7 cellular contexts compared by ENCODE assay signal in genomic region chr5:103119067-103119764, GRCh38. TPM values are rescaled to one million over a fixed set of nuclear protein-coding genes. Genes with fewer than 3 reads are reported as not detected.
DNase-seq lines count a peak whose midpoint lies in the region; ATAC-seq and TF ChIP-seq lines count a peak whose summit lies in the region.

No MANE protein-coding gene starts in this region.

- H3K9me2 ChIP-seq in GM23248 (ENCODE audit: insufficient read depth): no peaks in the 10 kb centered on the region

- DNase-seq in GM23248 (peak; percentile 45), NCI-H2227 treated with DMSO at 0.1 percent for 48 hours (lab: John Stamatoyannopoulos, UW) (peak; percentile 56), colonic mucosa (no peak), NCI-H1417 treated with DMSO at 0.1 percent for 48 hours (lab: John Stamatoyannopoulos, UW) (no peak)

- H2AFZ ChIP-seq in GM23248: peak overlapping the region; percentile 94

- TF ChIP-seq CTCF in colonic mucosa (IDR thresholded peaks at IDR 0.05): no peak

- no peaks in the 10 kb centered on the region for H4K20me1 ChIP-seq in GM23248 (ENCODE audit: insufficient read depth)

- 1% methylated on average over 15 of the region's 15 CpGs for WGBS in GM23248 (ENCODE audit: low coverage in 1 of 2, low lambda C conversion rate in 2 of 2, missing lambda C conversion rate in 2 of 2), 2 experiments

- H3K9me3 ChIP-seq in GM23248 (ENCODE audit: low read depth) (no peaks in the 10 kb centered on the region), colonic mucosa (no peaks in the 10 kb centered on the region), muscle layer of colon (ENCODE audit: low read length) (no peaks in the 10 kb centered on the region)

- intact Hi-C loops in colonic mucosa (cut with DNase I): no loop called here

- peaks cover 29% of the 10 kb centered on the region for H3K4me1 ChIP-seq in GM23248 (ENCODE audit: insufficient read depth)
- H3K4me1 ChIP-seq in colonic mucosa: peaks cover 4% of the 10 kb centered on the region
- H3K4me1 ChIP-seq in muscle layer of colon (ENCODE audit: insufficient read depth, low read length): peaks cover 21% of the 10 kb centered on the region

- H3K4me2 ChIP-seq in GM23248 (ENCODE audit: unreplicated experiment): peak overlapping the region; percentile 97

- ATAC-seq in GM21723 (IDR thresholded peaks at IDR 0.05; ENCODE audit: unreplicated experiment) (no peak), HG03045 (IDR thresholded peaks at IDR 0.05; ENCODE audit: unreplicated experiment) (no peak)

- H3K79me2 ChIP-seq in GM23248 (ENCODE audit: insufficient read depth): peaks cover 88% of the 10 kb centered on the region

- no peaks in the 10 kb centered on the region for H3K36me3 ChIP-seq in GM23248 (ENCODE audit: low read depth)
- no peaks in the 10 kb centered on the region for H3K36me3 ChIP-seq in colonic mucosa
- no peaks in the 10 kb centered on the region for H3K36me3 ChIP-seq in muscle layer of colon (ENCODE audit: insufficient read depth, low read length)

- H3F3A ChIP-seq in GM23248 (ENCODE audit: insufficient read depth): peaks cover 16% of the 10 kb centered on the region

- in situ Hi-C loops in GM23248 (cut with MboI): no loop called here

- H3K27ac ChIP-seq in GM23248 (peak overlapping the region; percentile 99), colonic mucosa (peak overlapping the region; percentile 97), muscle layer of colon (ENCODE audit: low read depth, low read length) (peak overlapping the region; percentile 95)

- H3K4me3 ChIP-seq in GM23248: peak overlapping the region; percentile 92
- H3K4me3 ChIP-seq in colonic mucosa: peak overlapping the region; percentile 67
- peak overlapping the region; percentile 86 to 93 for H3K4me3 ChIP-seq in muscle layer of colon (ENCODE audit: low read depth in 1 of 2, low read length in 2 of 2)

- H3K27me3 ChIP-seq in GM23248 (replicated peaks; ENCODE audit: insufficient read depth): no peaks in the 10 kb centered on the region
- H3K27me3 ChIP-seq in colonic mucosa: no peaks in the 10 kb centered on the region
- H3K27me3 ChIP-seq in muscle layer of colon (ENCODE audit: control insufficient read depth in 1 of 2, insufficient read depth in 2 of 2, low read length in 2 of 2): no peaks in the 10 kb centered on the region

- H3K9ac ChIP-seq in GM23248 (peak overlapping the region; percentile 99), colonic mucosa (ENCODE audit: low read depth in 2 of 2, low read length in 2 of 2) (peak overlapping the region; percentile 75 to 97), muscle layer of colon (ENCODE audit: low read length) (peak overlapping the region; percentile 83)

RNA-seq across cellular contexts. Expression of gene GIN1, which starts 0.7 kb away (rescaled TPM):
- 2.1 and 19.1 TPM in 2 replicates for total RNA-seq in GM23248 (2014; rRNA removed; shearing (Covaris generic))
- polyA plus RNA-seq in GM23248 (2016; fragmentation: Nextera tagmentation; extraction: Ambion mirVana): 4.1 and 5.8 TPM in 2 replicates
- 1 to 10 TPM; 5.9 to 8.0 TPM for total RNA-seq in colonic mucosa

RNA-seq across cellular contexts. Expression of gene PPIP5K2, which starts 0.9 kb away (rescaled TPM):
- 58.8 and 65.6 TPM in 2 replicates for total RNA-seq in GM23248 (2014; rRNA removed; shearing (Covaris generic))
- 42.3 and 47.5 TPM in 2 replicates for polyA plus RNA-seq in GM23248 (2016; fragmentation: Nextera tagmentation; extraction: Ambion mirVana)
- total RNA-seq in colonic mucosa: 10 to 100 TPM; 58.7 to 79.3 TPM

Comparison
In these comparisons a context has a peak if more than half of its experiments do, and no peak if none do; other contexts are left out.
1. DNase-seq: peak in GM23248 (single experiment) and NCI-H2227 treated with DMSO at 0.1 percent for 48 hours (single experiment); none in colonic mucosa (single experiment) and NCI-H1417 treated with DMSO at 0.1 percent for 48 hours (single experiment).
2. Peak in every context shown above with its lines, with median percentiles within 50 percentile points of each other: H3K27ac ChIP-seq, H3K4me3 ChIP-seq and H3K9ac ChIP-seq.